In the genomic region with DNA sequence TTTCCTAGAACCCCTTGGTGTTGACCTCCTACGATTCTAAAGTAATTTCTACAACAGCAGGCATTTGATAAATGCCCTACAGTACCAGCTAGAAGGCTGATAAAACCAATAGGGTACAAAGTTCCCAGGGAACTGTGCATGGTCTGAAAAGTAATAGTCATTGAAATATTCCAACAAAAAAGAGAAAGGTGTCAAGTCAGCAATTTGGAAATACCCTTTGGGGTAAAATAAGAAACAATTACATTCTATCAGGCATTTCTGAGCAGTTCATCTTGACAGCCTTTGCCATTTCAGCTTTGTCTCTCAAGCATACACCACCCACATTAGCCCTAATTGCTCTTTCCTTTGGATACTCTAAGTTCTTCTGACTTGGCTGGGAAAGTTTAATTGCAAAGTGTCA, we compare ENCODE assay signal across 23 cellular contexts.
DNase-seq lines count a peak whose midpoint lies in the region; ATAC-seq, FAIRE-seq and TF ChIP-seq lines count a peak whose summit lies in the region.
"Had no signal": no experiment of that assay in that cellular context is flagged by ENCODE, and none has a peak within 500 bp of the region (broad histone marks: within the 10 kb centered on the region; RNA-seq: fewer than 3 reads in every experiment).

No MANE protein-coding gene starts in this region.

- no TSS peak for BruUV-seq in HepG2 (replicated peaks; lab: Mats Ljungman, UMichigan)

- H2BK12ac ChIP-seq in H1 (ENCODE audit: low read depth, low read length): no peak overlapping the region

- TF ChIP-seq RAD21 in HepG2 (CRISPR knock-in tag; IDR thresholded peaks at IDR 0.05): no peak
- no peak for TF ChIP-seq RAD21 in H1 (IDR thresholded peaks at IDR 0.05 in 1 of 2, conservative IDR thresholded peaks at IDR 0.05 in 1 of 2; ENCODE audit: low read depth in 2 of 2, low read length in 2 of 2)

- H3K27me3 ChIP-seq in HepG2 (ENCODE audit: control insufficient read depth in 1 of 2, insufficient read depth in 2 of 2, low read length in 2 of 2): no peaks in the 10 kb centered on the region
- H3K27me3 ChIP-seq in right lobe of liver: no peaks in the 10 kb centered on the region
- no peaks in the 10 kb centered on the region for H3K27me3 ChIP-seq in H1 (replicated peaks in 1 of 4; ENCODE audit: control insufficient read depth in 3 of 4, extremely low read depth in 1 of 4, insufficient read depth in 3 of 4, low read length in 3 of 4)
- no peaks in the 10 kb centered on the region for H3K27me3 ChIP-seq in smooth muscle cell (ENCODE audit: low read depth)

- H3K27ac ChIP-seq in HepG2 (ENCODE audit: extremely low read length, insufficient read depth, low read length) (no peak overlapping the region), right lobe of liver (no peak overlapping the region), H1 (ENCODE audit: low read depth, low read length) (no peak overlapping the region), smooth muscle cell (ENCODE audit: low read depth) (peak overlapping the region; percentile 15)
- H3K27ac ChIP-seq: 22Rv1 had no signal

- H2AK5ac ChIP-seq in H1 (ENCODE audit: low read depth, low read length): no peak overlapping the region

- TF ChIP-seq EP300 in HepG2 (IDR thresholded peaks at IDR 0.05; ENCODE audit: low read depth in 2 of 2, low read length in 2 of 2) (no peak), HepG2 (CRISPR knock-in tag; IDR thresholded peaks at IDR 0.05; ENCODE audit: borderline replicate concordance) (no peak), H1 (IDR thresholded peaks at IDR 0.05; ENCODE audit: borderline replicate concordance in 1 of 2, low read depth in 2 of 2, low read length in 2 of 2) (no peak)

- H3K79me2 ChIP-seq in HepG2 (ENCODE audit: insufficient read depth, low read length): no peaks in the 10 kb centered on the region
- H3K79me2 ChIP-seq in H1 (ENCODE audit: control insufficient read depth in 1 of 2, insufficient read depth in 2 of 2, low read length in 2 of 2): no peaks in the 10 kb centered on the region
- H3K79me2 ChIP-seq in smooth muscle cell (ENCODE audit: low read depth): peaks cover 23% of the 10 kb centered on the region

- no peak overlapping the region for H2AFZ ChIP-seq in HepG2 (ENCODE audit: low read length)
- H2AFZ ChIP-seq in H1 (ENCODE audit: low read length): no peak overlapping the region
- H2AFZ ChIP-seq in smooth muscle cell (ENCODE audit: low read depth): peak overlapping the region; percentile 95
- H2AFZ ChIP-seq: GM23338 had no signal

- in situ Hi-C loops in HepG2 (cut with HindIII; ENCODE audit: extremely low pct_ligation_motif_present, low pct_unique_long_range_greater_than_20kb): no loop called here

- H3K14ac ChIP-seq in H1 (ENCODE audit: insufficient read length): no peak overlapping the region

- H4K20me1 ChIP-seq in HepG2 (ENCODE audit: insufficient read depth, low read length): no peaks in the 10 kb centered on the region
- no peaks in the 10 kb centered on the region for H4K20me1 ChIP-seq in H1 (replicated peaks in 1 of 2; ENCODE audit: control insufficient read depth in 1 of 2, insufficient read depth in 2 of 2, low read length in 2 of 2)
- H4K20me1 ChIP-seq in smooth muscle cell (ENCODE audit: low read depth): no peaks in the 10 kb centered on the region

- H3K9ac ChIP-seq in HepG2 (ENCODE audit: insufficient read depth, low read depth, low read length) (no peak overlapping the region), H1 (replicated peaks in 1 of 4; ENCODE audit: extremely low read depth in 1 of 4, low read depth in 3 of 4, low read length in 3 of 4) (no peak overlapping the region), smooth muscle cell (ENCODE audit: low read depth) (no peak overlapping the region)

- CTCF ChIA-PET in HepG2 (lab: Yijun Ruan, JAX; ENCODE audit: low intra/inter-chr PET ratio, low total read pairs) (no interaction called here), H1 (lab: Charles Lee; ENCODE audit: partially characterized antibody) (no interaction called here)
- CTCF ChIA-PET in activated CD8-positive, alpha-beta T cell treated with anti-CD3 and anti-CD28 coated beads, Interleukin-2, amount 10 ng/mL, durations not matched to agents 7 days and 5 days (lab: Charles Lee): no interaction called here

- H2BK20ac ChIP-seq in H1 (ENCODE audit: low read length): no peak overlapping the region

- no peak overlapping the region for H2BK15ac ChIP-seq in H1 (ENCODE audit: low read length)

- TF ChIP-seq CTCF in HepG2 (CRISPR knock-in tag; IDR thresholded peaks at IDR 0.05): no peak
- TF ChIP-seq CTCF in right lobe of liver (IDR thresholded peaks at IDR 0.05): no peak
- no peak for TF ChIP-seq CTCF in H1 (IDR thresholded peaks at IDR 0.05; ENCODE audit: control extremely low read depth in 1 of 3, insufficient read depth in 1 of 3, low read depth in 1 of 3, low read length in 3 of 3)
- TF ChIP-seq CTCF in smooth muscle cell (IDR thresholded peaks at IDR 0.05; ENCODE audit: borderline replicate concordance, insufficient read depth, poor library complexity, severe bottlenecking): no peak

- no peak overlapping the region for H3K4me3 Mint-ChIP-seq in activated CD8-positive, alpha-beta T cell treated with anti-CD3 and anti-CD28 coated beads, Interleukin-2, amount 10 ng/mL, durations not matched to agents 7 days and 5 days
- H3K4me3 Mint-ChIP-seq: CD4-positive, alpha-beta memory T cell; GM23338; HFFc6 had no signal

- no peak overlapping the region for H3K27ac Mint-ChIP-seq in activated CD8-positive, alpha-beta T cell treated with anti-CD3 and anti-CD28 coated beads, Interleukin-2, amount 10 ng/mL, durations not matched to agents 7 days and 5 days
- H3K27ac Mint-ChIP-seq: CD4-positive, alpha-beta memory T cell; HFFc6 had no signal

- H3K23me2 ChIP-seq in H1 (ENCODE audit: low read depth, low read length): no peaks in the 10 kb centered on the region

- no peak overlapping the region for H4K5ac ChIP-seq in H1 (ENCODE audit: insufficient read length, low read depth, low read length)

- H3K4me3 ChIP-seq in HepG2 (replicated peaks in 1 of 3; ENCODE audit: insufficient read depth in 1 of 3, low read depth in 2 of 3, low read length in 3 of 3): no peak overlapping the region
- no peak overlapping the region for H3K4me3 ChIP-seq in right lobe of liver
- no peak overlapping the region for H3K4me3 ChIP-seq in H1 (ENCODE audit: extremely low read depth in 1 of 4, insufficient read depth in 2 of 4, low read depth in 3 of 4, low read length in 4 of 4)
- no peak overlapping the region for H3K4me3 ChIP-seq in smooth muscle cell
- H3K4me3 ChIP-seq: GM23338, HAP-1 had no signal

- TF ChIP-seq POLR2A in HepG2 (IDR thresholded peaks at IDR 0.05; ENCODE audit: insufficient read depth in 1 of 2, low read depth in 2 of 2, low read length in 2 of 2) (no peak), right lobe of liver (IDR thresholded peaks at IDR 0.05) (no peak), H1 (IDR thresholded peaks at IDR 0.05; ENCODE audit: control extremely low read depth in 1 of 2, low read depth in 2 of 2, low read length in 2 of 2) (no peak)

- POLR2A ChIA-PET in HepG2 (lab: Yijun Ruan, JAX) (no interaction called here), H1 (lab: Charles Lee; ENCODE audit: partially characterized antibody) (no interaction called here)
- POLR2A ChIA-PET in activated CD8-positive, alpha-beta T cell treated with anti-CD3 and anti-CD28 coated beads, Interleukin-2, amount 10 ng/mL, durations not matched to agents 7 days and 5 days (lab: Charles Lee): no interaction called here

- peaks cover 4% of the 10 kb centered on the region for H3F3A ChIP-seq in smooth muscle cell (ENCODE audit: low read depth)

- H2BK120ac ChIP-seq in H1 (replicated peaks; ENCODE audit: low read depth, low read length): no peak overlapping the region

- intact Hi-C loops in HepG2 (cut with micrococcal nuclease; ENCODE audit: unreplicated experiment): no loop called here
- intact Hi-C loops in right lobe of liver (cut with DNase I): no loop called here

- no peak overlapping the region for H3K56ac ChIP-seq in H1 (replicated peaks; ENCODE audit: insufficient read length, low read depth, low read length)

- 0% methylated on average over 1 of the region's 1 CpG for whole genome bisulfite sequencing in HepG2 (ENCODE audit: low lambda C conversion rate)
- WGBS in right lobe of liver (ENCODE audit: insufficient coverage, low coverage, low lambda C conversion rate, missing lambda C conversion rate): 21% methylated on average over 1 of the region's 1 CpG
- 80% methylated on average over 1 of the region's 1 CpG; no CpG with 5 or more reads in 1 of the 2 experiments for WGBS in H1 (ENCODE audit: extremely low coverage in 1 of 2, insufficient coverage in 1 of 2, insufficient read length in 1 of 2, insufficient replicate concordance in 2 of 2, low coverage in 1 of 2, low lambda C conversion rate in 2 of 2, missing lambda C conversion rate in 1 of 2), 2 experiments
- WGBS in smooth muscle cell (ENCODE audit: low lambda C conversion rate): 58% methylated on average over 1 of the region's 1 CpG

- H4K91ac ChIP-seq in H1 (replicated peaks; ENCODE audit: insufficient read length, low read length): no peak overlapping the region

- H3K4me1 ChIP-seq in HepG2 (ENCODE audit: insufficient read depth, low read length) (no peaks in the 10 kb centered on the region), right lobe of liver (no peaks in the 10 kb centered on the region), H1 (replicated peaks in 1 of 4; ENCODE audit: control insufficient read depth in 3 of 4, insufficient read depth in 4 of 4, low read length in 3 of 4) (peaks cover 0 to 11% (median 0%) of the 10 kb centered on the region in 4 experiments; a peak in 1 of 7 replicates), smooth muscle cell (ENCODE audit: low read depth) (peaks cover 18% of the 10 kb centered on the region)
- H3K4me1 ChIP-seq: HAP-1 had no signal

- no peak overlapping the region for H3K4ac ChIP-seq in H1 (replicated peaks; ENCODE audit: insufficient read length, low read depth, low read length)

- H3K9me3 ChIP-seq in HepG2 (ENCODE audit: low read length): peaks cover 32% of the 10 kb centered on the region
- H3K9me3 ChIP-seq in right lobe of liver: no peaks in the 10 kb centered on the region
- H3K9me3 ChIP-seq in H1 (ENCODE audit: insufficient read depth in 2 of 2, low read depth in 1 of 2, low read length in 1 of 2): no peaks in the 10 kb centered on the region
- H3K9me3 ChIP-seq in smooth muscle cell (replicated peaks; ENCODE audit: low read depth): no peaks in the 10 kb centered on the region
- H3K9me3 ChIP-seq: HAP-1 had no signal

- H3K36me3 Mint-ChIP-seq in activated CD8-positive, alpha-beta T cell treated with anti-CD3 and anti-CD28 coated beads, Interleukin-2, amount 10 ng/mL, durations not matched to agents 7 days and 5 days (ENCODE audit: low read depth): no peaks in the 10 kb centered on the region
- H3K36me3 Mint-ChIP-seq: CD4-positive, alpha-beta memory T cell had no signal

- H3K9me3 Mint-ChIP-seq in activated CD8-positive, alpha-beta T cell treated with anti-CD3 and anti-CD28 coated beads, Interleukin-2, amount 10 ng/mL, durations not matched to agents 7 days and 5 days (ENCODE audit: insufficient read depth): peaks cover 16% of the 10 kb centered on the region

- H3K23ac ChIP-seq in H1 (ENCODE audit: insufficient read length): no peak overlapping the region

- no peaks in the 10 kb centered on the region for H3K27me3 Mint-ChIP-seq in activated CD8-positive, alpha-beta T cell treated with anti-CD3 and anti-CD28 coated beads, Interleukin-2, amount 10 ng/mL, durations not matched to agents 7 days and 5 days (ENCODE audit: low read depth)
- H3K27me3 Mint-ChIP-seq: CD4-positive, alpha-beta memory T cell had no signal

- DNase-seq in HepG2 (ENCODE audit: low spot score): no peak
- DNase-seq in right lobe of liver: no peak
- no peak for DNase-seq in H1 (ENCODE audit: low read depth in 1 of 2, low spot score in 2 of 2)
- no peak for DNase-seq in smooth muscle cell (lab: John Stamatoyannopoulos, UW; ENCODE audit: unreplicated experiment)
- no peak for DNase-seq in activated CD8-positive, alpha-beta T cell treated with anti-CD3 and anti-CD28 coated beads, Interleukin-2, amount 10 ng/mL, durations not matched to agents 7 days and 5 days
- DNase-seq in Ammon's horn (ENCODE audit: low spot score): no peak
- DNase-seq: ACHN; AML-193; C1 segment of cervical spinal cord; Calu3; CD4-positive, alpha-beta memory T cell; COR-L47; DMS53; DMS79 treated with DMSO at 0.1 percent for 48 hours; GF-D8; HFFc6 had no signal

- no peak overlapping the region for H3K18ac ChIP-seq in H1 (ENCODE audit: extremely low read depth, low read length)

- ATAC-seq in HepG2 (no peak), right lobe of liver (no peak)
- ATAC-seq in activated CD8-positive, alpha-beta T cell treated with anti-CD3 and anti-CD28 coated beads, Interleukin-2, amount 10 ng/mL, durations not matched to agents 7 days and 5 days: no peak
- ATAC-seq: GM23338 had no signal

- H2BK5ac ChIP-seq in H1 (ENCODE audit: low read depth, low read length): no peak overlapping the region

- H3K36me3 ChIP-seq in HepG2 (replicated peaks in 1 of 2; ENCODE audit: control insufficient read depth in 1 of 2, insufficient read depth in 2 of 2, low read length in 2 of 2) (no peaks in the 10 kb centered on the region), right lobe of liver (no peaks in the 10 kb centered on the region), H1 (ENCODE audit: control insufficient read depth in 2 of 4, insufficient read depth in 4 of 4, low read length in 3 of 4) (no peaks in the 10 kb centered on the region), smooth muscle cell (ENCODE audit: low read depth) (no peaks in the 10 kb centered on the region)
- H3K36me3 ChIP-seq: HAP-1 had no signal

- no peak overlapping the region for H4K8ac ChIP-seq in H1 (ENCODE audit: extremely low read depth, insufficient read depth, low read length)

- no peaks in the 10 kb centered on the region for H3K4me1 Mint-ChIP-seq in activated CD8-positive, alpha-beta T cell treated with anti-CD3 and anti-CD28 coated beads, Interleukin-2, amount 10 ng/mL, durations not matched to agents 7 days and 5 days (ENCODE audit: low read depth)
- H3K4me1 Mint-ChIP-seq: CD4-positive, alpha-beta memory T cell had no signal

- FAIRE-seq in HepG2 (lab: Jason Lieb, UNC): no peak
- peak; percentile 36 for FAIRE-seq in H1 (lab: Jason Lieb, UNC)
- FAIRE-seq: A204.1, GM12891, GM18507, H54 had no signal

- H3K4me2 ChIP-seq in HepG2 (ENCODE audit: low read depth, low read length) (no peak overlapping the region), H1 (ENCODE audit: insufficient read depth in 1 of 2, low read depth in 2 of 2, low read length in 2 of 2) (no peak overlapping the region), smooth muscle cell (peak overlapping the region; percentile 34)
- H3K4me2 ChIP-seq: GM23338 had no signal

- no peaks in the 10 kb centered on the region for H3K79me1 ChIP-seq in H1 (ENCODE audit: low read depth, low read length)
